In genomic region chr14:104865631-104866441, GRCh38 we compare ENCODE assay signal across 8 cellular contexts. TPM values are rescaled to one million over a fixed set of nuclear protein-coding genes. Genes with fewer than 3 reads are reported as not detected.
A peak's percentile ranks its signal among the peaks of the same experiment; 100 is the strongest.
DNase-seq lines count a peak whose midpoint lies in the region; ATAC-seq, FAIRE-seq and TF ChIP-seq lines count a peak whose summit lies in the region.

No MANE protein-coding gene starts in this region.

- DNase-seq in A673 (ENCODE audit: low spot score) (peak; percentile 63), H7 (peak; percentile 93), SK-N-MC (ENCODE audit: low read depth, low spot score) (no peak), breast epithelium (ENCODE audit: low spot score in 2 of 2) (peak in 1 of 2 donors; percentile 66), islet precursor cell (peak; percentile 82), small intestine (peak; percentile 78)

- CTCF ChIA-PET in A673 (lab: Charles Lee), result no interaction called here

- H3K4me1 ChIP-seq in A673 (ENCODE audit: insufficient read depth, low read length, poor library complexity, severe bottlenecking), result peaks cover 6% of the 10 kb centered on the region
- peaks cover 0 to 3% of the 10 kb centered on the region in 2 donors for H3K4me1 ChIP-seq in breast epithelium
- H3K4me1 ChIP-seq in small intestine (ENCODE audit: control insufficient read depth in 2 of 2, insufficient read depth in 1 of 2, low read depth in 1 of 2, low read length in 1 of 2), result peaks cover 2% of the 10 kb centered on the region in 2 donors

- ATAC-seq in GM21529 (IDR thresholded peaks at IDR 0.05; ENCODE audit: unreplicated experiment) (no peak), GM21515 (IDR thresholded peaks at IDR 0.05; ENCODE audit: unreplicated experiment) (no peak)

- H3K4me3 ChIP-seq in A673 (ENCODE audit: low read depth, low read length, poor library complexity, severe bottlenecking), result peak overlapping the region; percentile 76
- peak overlapping the region; percentile 60 for H3K4me3 ChIP-seq in H7 (ENCODE audit: insufficient read depth, low read depth, low read length)
- peak overlapping the region; percentile 68 for H3K4me3 ChIP-seq in SK-N-MC
- H3K4me3 ChIP-seq in breast epithelium, result peak overlapping the region; percentile 63 to 79 (median 75)
- H3K4me3 ChIP-seq in small intestine (ENCODE audit: low read depth in 1 of 2, low read length in 2 of 2), result peak overlapping the region; percentile 61 to 85

- no peak for TF ChIP-seq POLR2A in breast epithelium (IDR thresholded peaks at IDR 0.05)

- WGBS in small intestine, 3 donors, result 6 to 16% (median 8%) methylated on average over 31 to 68 of the region's 68 CpGs

- POLR2A ChIA-PET in A673 (lab: Charles Lee; ENCODE audit: low non-redundant PET), result no interaction called here

- peak overlapping the region; percentile 57 for H3K27ac ChIP-seq in A673 (ENCODE audit: low read depth, low read length, poor library complexity, severe bottlenecking)
- no peak overlapping the region for H3K27ac ChIP-seq in SK-N-MC
- peak overlapping the region; percentile 88 to 91 for H3K27ac ChIP-seq in breast epithelium
- H3K27ac ChIP-seq in small intestine (ENCODE audit: low read depth in 1 of 2, low read length in 1 of 2), result peak overlapping the region; percentile 90 to 91

- H3K27me3 ChIP-seq in A673 (replicated peaks; ENCODE audit: insufficient read depth, low read depth, low read length, poor library complexity) (peaks cover 23% of the 10 kb centered on the region), H7 (ENCODE audit: control insufficient read depth, insufficient read depth, low read length) (peaks cover 11% of the 10 kb centered on the region; the same call in 1 of the 2 replicates), breast epithelium (no peaks in the 10 kb centered on the region), small intestine (ENCODE audit: control insufficient read depth in 2 of 2, insufficient read depth in 2 of 2, low read length in 2 of 2) (no peaks in the 10 kb centered on the region)

- intact Hi-C loops in A673 (cut with micrococcal nuclease; ENCODE audit: unreplicated experiment) (no loop called here), breast epithelium (cut with DNase I; ENCODE audit: low total_unique reads) (no loop called here)

- H3K36me3 ChIP-seq in A673 (ENCODE audit: insufficient read depth, low read length, poor library complexity, severe bottlenecking) (no peaks in the 10 kb centered on the region), H7 (replicated peaks; ENCODE audit: control insufficient read depth, insufficient read depth, low read length) (peaks cover 4% of the 10 kb centered on the region), SK-N-MC (ENCODE audit: insufficient read depth, low read length) (no peaks in the 10 kb centered on the region), breast epithelium (no peaks in the 10 kb centered on the region), small intestine (ENCODE audit: control insufficient read depth in 2 of 2, insufficient read depth in 2 of 2, low read length in 2 of 2) (no peaks in the 10 kb centered on the region)

- H3K9ac ChIP-seq in SK-N-MC (ENCODE audit: insufficient read length), result no peak overlapping the region

- TF ChIP-seq CTCF in A673 (conservative IDR thresholded peaks at IDR 0.05; ENCODE audit: low read depth, low read length), result no peak
- no peak for TF ChIP-seq CTCF in breast epithelium (IDR thresholded peaks at IDR 0.05)

- BruUV-seq in A673 (replicated peaks; lab: Mats Ljungman, UMichigan), result no TSS peak

- H3K9me3 ChIP-seq in A673 (ENCODE audit: low read depth, low read length, poor library complexity, severe bottlenecking), result no peaks in the 10 kb centered on the region
- no peaks in the 10 kb centered on the region for H3K9me3 ChIP-seq in SK-N-MC (ENCODE audit: low read depth, low read length)
- H3K9me3 ChIP-seq in breast epithelium, result no peaks in the 10 kb centered on the region
- no peaks in the 10 kb centered on the region for H3K9me3 ChIP-seq in small intestine (ENCODE audit: control insufficient read depth, low read depth)

- FAIRE-seq in small intestine (lab: Jason Lieb, UNC), result no peak

RNA-seq across cellular contexts. Expression of gene CEP170B, which starts 0.8 kb away (rescaled TPM):
- 20.8 and 22.6 TPM in 2 replicates for total RNA-seq in A673 (2021)
- 20.8 and 21.4 TPM in 2 replicates for total RNA-seq in H7 (2014; rRNA removed; shearing (Covaris generic))
- total RNA-seq in breast epithelium, result 10 to 100 TPM; 10.1 to 14.8 (median 13.8) TPM
- polyA plus RNA-seq in small intestine, result 10 to 100 TPM; 24.9 to 33.9 (median 32.7) TPM

RNA-seq across cellular contexts. Expression of gene PLD4, which starts 58.8 kb away (rescaled TPM):
- total RNA-seq in A673 (2021), result not detected in 2 replicates
- 0.11 TPM in 1 of 2 replicates, not detected in the other for total RNA-seq in H7 (2014; rRNA removed; shearing (Covaris generic))
- total RNA-seq in breast epithelium, result 1 to 10 TPM in 1 of 3 donors, under 1 TPM in 1, not detected in 1; 0.33 to 4.0 TPM
- 1 to 10 TPM in 1 of 3 donors, under 1 TPM in 1, not detected in 1; 0.42 to 1.4 TPM for polyA plus RNA-seq in small intestine
